28 cellular contexts compared by ENCODE assay signal in genomic region chr2:215758691-215759090, GRCh38.
DNase-seq lines count a peak whose midpoint lies in the region; ATAC-seq and TF ChIP-seq lines count a peak whose summit lies in the region.
"Had no signal": no experiment of that assay in that cellular context is flagged by ENCODE, and none has a peak within 500 bp of the region (broad histone marks: within the 10 kb centered on the region; RNA-seq: fewer than 3 reads in every experiment).

No MANE protein-coding gene starts in this region.

- DNase-seq in GM04503 (ENCODE audit: low read depth) (peak; percentile 71), astrocyte of the spinal cord (ENCODE audit: low read depth, low spot score) (peak; percentile 62), heart left ventricle (peak in 2 of 5 donors; percentile 24 to 39), gastrocnemius medialis (no peak), lower leg skin (ENCODE audit: low spot score in 2 of 2) (no peak)
- no peak for DNase-seq in stimulated activated CD4-positive, alpha-beta T cell treated with anti-CD3 and anti-CD28 coated beads, Interleukin-4, amount 100 ng/mL, for 1 hour
- DNase-seq: activated CD4-positive, alpha-beta memory T cell treated with anti-CD3 and anti-CD28 coated beads for 36 hours; activated CD4-positive, CD25-positive, alpha-beta regulatory T cell; activated effector memory CD4-positive, alpha-beta T cell treated with Interleukin-2 at 50 U/mL for 16 hours; activated naive CD8-positive, alpha-beta T cell treated with anti-CD3 and anti-CD28 coated beads, Interleukin-2, amount 50 U/mL, for 24 hours; CD4-positive, alpha-beta memory T cell; DMS 273 treated with DMSO at 0.1 percent for 48 hours; dorsolateral prefrontal cortex; GF-D8; kidney glomerular epithelial cell; midbrain; NCI-H187 treated with DMSO at 0.1 percent for 48 hours; NCI-H748 treated with DMSO at 0.1 percent for 48 hours; OCI-M1; sigmoid colon; SW 1271; uterus had no signal

- peaks cover 0 to 19% (median 4%) of the 10 kb centered on the region in 12 donors for H3K4me1 ChIP-seq in heart left ventricle
- no peaks in the 10 kb centered on the region for H3K4me1 ChIP-seq in gastrocnemius medialis
- H3K4me1 ChIP-seq: parathyroid adenoma, uterus had no signal

- in situ Hi-C loops in astrocyte of the spinal cord (cut with HindIII; ENCODE audit: low sequenced_read_pairs) (no loop called here), gastrocnemius medialis (cut with MboI; ENCODE audit: low sequenced_read_pairs in 4 of 4) (no loop called here)

- TF ChIP-seq CTCF in astrocyte of the spinal cord (IDR thresholded peaks at IDR 0.05; ENCODE audit: low read depth, low read length) = no peak
- no peak for TF ChIP-seq CTCF in heart left ventricle (IDR thresholded peaks at IDR 0.05)
- TF ChIP-seq CTCF in gastrocnemius medialis (IDR thresholded peaks at IDR 0.05 in 4 of 5, conservative IDR thresholded peaks at IDR 0.05 in 1 of 5) = no peak
- TF ChIP-seq CTCF in lower leg skin (IDR thresholded peaks at IDR 0.05) = no peak

- intact Hi-C loops in heart left ventricle (cut with DNase I) = loop anchor here in 3 of 10 donors (1.0 to 5.0 kb wide), 3 partner anchors 41 to 47 kb away; no protein-coding TSS in a partner anchor
- intact Hi-C loops in gastrocnemius medialis (cut with DNase I; ENCODE audit: low total_unique reads) = no loop called here
- intact Hi-C loops in lower leg skin (cut with DNase I; ENCODE audit: low total_unique reads) = no loop called here

- H3K27me3 ChIP-seq in heart left ventricle (no peaks in the 10 kb centered on the region), gastrocnemius medialis (no peaks in the 10 kb centered on the region)
- H3K27me3 ChIP-seq: dorsolateral prefrontal cortex, gastroesophageal sphincter, sigmoid colon, uterus had no signal

- peak; percentile 60 to 85 (median 68) for ATAC-seq in heart left ventricle
- ATAC-seq in gastrocnemius medialis = peak; percentile 58 to 65
- ATAC-seq in HG02763 (IDR thresholded peaks at IDR 0.05; ENCODE audit: unreplicated experiment) = no peak
- ATAC-seq: activated naive CD8-positive, alpha-beta T cell treated with anti-CD3 and anti-CD28 coated beads, Interleukin-2, amount 50 U/mL, for 24 hours; gastroesophageal sphincter; GM12878 had no signal

- H3K9me3 ChIP-seq in heart left ventricle (peaks cover 0 to 4% (median 0%) of the 10 kb centered on the region in 12 donors), gastrocnemius medialis (no peaks in the 10 kb centered on the region)
- H3K9me3 ChIP-seq: gastroesophageal sphincter, sigmoid colon, uterus had no signal

- no peaks in the 10 kb centered on the region for H3K36me3 ChIP-seq in heart left ventricle
- no peaks in the 10 kb centered on the region for H3K36me3 ChIP-seq in gastrocnemius medialis
- H3K36me3 ChIP-seq: gastroesophageal sphincter, sigmoid colon, uterus had no signal

- H3K27ac ChIP-seq in heart left ventricle (peak overlapping the region in 8 of 12 donors; percentile 19 to 59 (median 40)), gastrocnemius medialis (peak overlapping the region in 3 of 4 donors; percentile 4 to 54 (median 27))
- H3K27ac ChIP-seq: dorsolateral prefrontal cortex, epithelial cell of prostate, KMS-11, parathyroid adenoma, sigmoid colon had no signal

- 46 to 66% (median 50%) methylated on average over 4 of the region's 4 CpGs for WGBS in heart left ventricle, 4 donors
- WGBS in lower leg skin, 2 donors = 65 to 85% methylated on average over 4 of the region's 4 CpGs

- no peak overlapping the region for H3K4me3 ChIP-seq in astrocyte of the spinal cord (ENCODE audit: low read depth, low read length)
- H3K4me3 ChIP-seq in heart left ventricle = no peak overlapping the region
- no peak overlapping the region for H3K4me3 ChIP-seq in gastrocnemius medialis
- no peak overlapping the region for H3K4me3 ChIP-seq in lower leg skin (ENCODE audit: low read depth, poor library complexity, severe bottlenecking)
- H3K4me3 ChIP-seq: dorsolateral prefrontal cortex, gastroesophageal sphincter, GM12878, sigmoid colon, uterus had no signal

- TF ChIP-seq POLR2A in heart left ventricle (IDR thresholded peaks at IDR 0.05) (no peak), gastrocnemius medialis (IDR thresholded peaks at IDR 0.05) (no peak), lower leg skin (IDR thresholded peaks at IDR 0.05) (no peak)

Comparison
In these comparisons a context has a peak if more than half of its experiments do, and no peak if none do; other contexts are left out.
1. DNase-seq: peak in GM04503 (single experiment) and astrocyte of the spinal cord (single experiment); none in gastrocnemius medialis (0 of 2), lower leg skin (0 of 2) and stimulated activated CD4-positive, alpha-beta T cell treated with anti-CD3 and anti-CD28 coated beads, Interleukin-4, amount 100 ng/mL, for 1 hour (single experiment).